1 cellular context compared by ENCODE assay signal in genomic region chr1:43707191-43708005, GRCh38.
TF ChIP-seq lines count a peak whose summit lies in the region.

Gene ST3GAL3 (plus strand): TSS chr1:43707536. CDS start chr1:43736263, 28,727 bp downstream.

TF ChIP-seq in K562, 482 proteins besides CTCF, POLR2A, EP300 and RAD21 (continued from another document and continues in another):
- no peak for TF ChIP-seq ZFP91 (CRISPR knock-in tag; IDR thresholded peaks at IDR 0.05)
- TF ChIP-seq TBP (optimal IDR thresholded peaks at IDR 0.05; ENCODE audit: low read depth, low read length): peak; percentile 93
- no peak for TF ChIP-seq CBFA2T2 (conservative IDR thresholded peaks at IDR 0.05)
- TF ChIP-seq ZNF780A (CRISPR knock-in tag; IDR thresholded peaks at IDR 0.05): no peak
- no peak for TF ChIP-seq ZNF79 (CRISPR knock-in tag; IDR thresholded peaks at IDR 0.05; ENCODE audit: low read depth)
- TF ChIP-seq EHMT2 (IDR thresholded peaks at IDR 0.05): no peak
- TF ChIP-seq GTF2A2 (tag; IDR thresholded peaks at IDR 0.05): no peak
- TF ChIP-seq RBFOX2 (IDR thresholded peaks at IDR 0.05; ENCODE audit: low read depth, low read length): peak; percentile 97
- peak; percentile 49; the same call in 1 of the 2 replicates for TF ChIP-seq ZBTB40 (IDR thresholded peaks at IDR 0.05)
- no peak for TF ChIP-seq ZBTB40 (CRISPR knock-in tag; IDR thresholded peaks at IDR 0.05)
- TF ChIP-seq YBX1 (IDR thresholded peaks at IDR 0.05): no peak
- TF ChIP-seq ZNF23 (CRISPR knock-in tag; IDR thresholded peaks at IDR 0.05): no peak
- TF ChIP-seq ZFP36 (IDR thresholded peaks at IDR 0.05; ENCODE audit: low read depth, low read length, partially characterized antibody): no peak
- TF ChIP-seq KLF13 (tag; IDR thresholded peaks at IDR 0.05; ENCODE audit: borderline replicate concordance, low read depth): peak; percentile 87
- TF ChIP-seq SIN3B (IDR thresholded peaks at IDR 0.05; ENCODE audit: low read depth): peak; percentile 95
- TF ChIP-seq ZKSCAN8 (CRISPR knock-in tag; IDR thresholded peaks at IDR 0.05): no peak
- TF ChIP-seq CCNT2 (IDR thresholded peaks at IDR 0.05; ENCODE audit: borderline replicate concordance, extremely low read depth, insufficient read length, low read depth, low read length): peak; percentile 90
- TF ChIP-seq SUPT5H (IDR thresholded peaks at IDR 0.05): peak; percentile 98
- no peak for TF ChIP-seq SLC30A9 (CRISPR knock-in tag; IDR thresholded peaks at IDR 0.05)
- peak; percentile 93 for TF ChIP-seq NFYB (IDR thresholded peaks at IDR 0.05; ENCODE audit: extremely low read depth, insufficient read length)
- TF ChIP-seq ZNF384 (IDR thresholded peaks at IDR 0.05; ENCODE audit: low read depth, low read length): no peak
- TF ChIP-seq CBFA2T3 (IDR thresholded peaks at IDR 0.05): no peak
- TF ChIP-seq RBM25 (IDR thresholded peaks at IDR 0.05; ENCODE audit: low read depth, low read length, severe bottlenecking): peak; percentile 100
- TF ChIP-seq RREB1 (CRISPR knock-in tag; IDR thresholded peaks at IDR 0.05): peak; percentile 93
- TF ChIP-seq TAF9B (IDR thresholded peaks at IDR 0.05; ENCODE audit: partially characterized antibody): peak; percentile 65
- TF ChIP-seq MAFK (IDR thresholded peaks at IDR 0.05; ENCODE audit: low read length): no peak
- TF ChIP-seq CHD2 (IDR thresholded peaks at IDR 0.05; ENCODE audit: low read depth, low read length): peak; percentile 80
- TF ChIP-seq ATF3 (IDR thresholded peaks at IDR 0.05): no peak
- peak; percentile 78; the same call in 1 of the 2 replicates for TF ChIP-seq ATF3 (CRISPR knock-in tag; conservative IDR thresholded peaks at IDR 0.05)
- no peak for TF ChIP-seq ZEB2 (IDR thresholded peaks at IDR 0.05)
- TF ChIP-seq BRD9 (IDR thresholded peaks at IDR 0.05; ENCODE audit: low read depth, partially characterized antibody): no peak
- no peak for TF ChIP-seq ZNF3 (CRISPR knock-in tag; IDR thresholded peaks at IDR 0.05)
- TF ChIP-seq IRF9 (tag; IDR thresholded peaks at IDR 0.05): no peak
- no peak for TF ChIP-seq ZNF655 (CRISPR knock-in tag; IDR thresholded peaks at IDR 0.05)
- peak; percentile 46 to 91; a peak in 3 of 4 replicates for TF ChIP-seq SIN3A (IDR thresholded peaks at IDR 0.05; ENCODE audit: borderline replicate concordance in 2 of 2, control insufficient read depth in 1 of 2, low read depth in 2 of 2, low read length in 2 of 2)
- no peak for TF ChIP-seq ZNF24 (IDR thresholded peaks at IDR 0.05)
- no peak; the same call in 1 of the 2 replicates for TF ChIP-seq IRF2 (CRISPR knock-in tag; IDR thresholded peaks at IDR 0.05)
- TF ChIP-seq ATF1 (CRISPR knock-in tag; IDR thresholded peaks at IDR 0.05): no peak
- TF ChIP-seq ATF1 (tag; IDR thresholded peaks at IDR 0.05): peak; percentile 75
- TF ChIP-seq SMARCE1 (IDR thresholded peaks at IDR 0.05): no peak
- 0 out of 2 replicates have a peak, but pooled peaks have one; percentile 48 for TF ChIP-seq E4F1 (CRISPR knock-in tag; IDR thresholded peaks at IDR 0.05; ENCODE audit: borderline replicate concordance)
- TF ChIP-seq TEAD4 (IDR thresholded peaks at IDR 0.05; ENCODE audit: low read length): no peak
- no peak for TF ChIP-seq TEAD4 (CRISPR knock-in tag; IDR thresholded peaks at IDR 0.05; ENCODE audit: borderline replicate concordance)
- no peak for TF ChIP-seq ZNF696 (CRISPR knock-in tag; conservative IDR thresholded peaks at IDR 0.05)
